Comparison of ENCODE assay signal across 8 cellular contexts in the genomic region with DNA sequence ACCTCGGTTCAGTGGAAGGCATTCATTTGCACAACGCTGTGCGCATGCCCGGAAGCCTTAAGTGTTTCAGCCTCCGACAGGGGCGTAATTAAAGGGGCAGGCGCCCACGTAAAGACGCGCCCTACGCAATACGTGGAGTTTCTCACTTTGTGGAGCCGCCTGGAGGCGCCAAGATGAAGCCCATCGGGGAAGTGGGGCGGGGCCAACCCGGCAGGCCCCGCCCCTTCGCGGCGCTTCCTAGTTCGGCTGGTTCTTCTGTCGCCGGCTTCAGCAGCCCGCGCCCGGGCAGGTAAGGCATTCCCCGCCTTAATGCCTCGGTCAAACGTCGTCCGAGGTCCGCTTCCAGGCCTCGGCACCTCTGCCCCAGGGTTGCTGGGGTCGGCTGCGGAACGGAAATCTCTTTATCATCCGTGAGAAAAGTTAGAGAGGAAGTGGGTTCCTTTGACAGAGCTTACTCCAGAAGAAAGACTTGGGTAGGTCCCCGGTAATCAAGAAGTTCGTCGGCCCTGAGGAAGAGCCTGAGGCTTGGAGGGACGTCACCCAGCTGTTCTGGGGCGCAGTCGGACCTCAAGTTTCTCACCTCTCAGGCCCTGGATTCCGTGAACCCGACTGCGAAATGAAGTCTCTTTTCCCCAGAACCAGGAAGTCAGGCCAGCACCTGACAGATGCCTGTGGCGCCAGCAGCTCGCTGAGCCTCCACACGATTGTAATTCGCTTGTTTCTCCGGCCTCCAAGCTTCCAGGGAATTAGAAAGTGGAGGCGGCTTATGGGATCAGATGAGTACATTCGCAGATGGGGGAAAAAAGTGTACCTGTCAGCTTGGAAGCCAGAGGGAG. TPM values are rescaled to one million over a fixed set of nuclear protein-coding genes. Genes with fewer than 3 reads are reported as not detected.
DNase-seq lines count a peak whose midpoint lies in the region; ATAC-seq, FAIRE-seq and TF ChIP-seq lines count a peak whose summit lies in the region.

A gene (plus strand): TSS at position 224 of the 836 bp plus-strand sequence. CDS start 9,161 bp downstream, outside the sequence.
A gene with protein sequence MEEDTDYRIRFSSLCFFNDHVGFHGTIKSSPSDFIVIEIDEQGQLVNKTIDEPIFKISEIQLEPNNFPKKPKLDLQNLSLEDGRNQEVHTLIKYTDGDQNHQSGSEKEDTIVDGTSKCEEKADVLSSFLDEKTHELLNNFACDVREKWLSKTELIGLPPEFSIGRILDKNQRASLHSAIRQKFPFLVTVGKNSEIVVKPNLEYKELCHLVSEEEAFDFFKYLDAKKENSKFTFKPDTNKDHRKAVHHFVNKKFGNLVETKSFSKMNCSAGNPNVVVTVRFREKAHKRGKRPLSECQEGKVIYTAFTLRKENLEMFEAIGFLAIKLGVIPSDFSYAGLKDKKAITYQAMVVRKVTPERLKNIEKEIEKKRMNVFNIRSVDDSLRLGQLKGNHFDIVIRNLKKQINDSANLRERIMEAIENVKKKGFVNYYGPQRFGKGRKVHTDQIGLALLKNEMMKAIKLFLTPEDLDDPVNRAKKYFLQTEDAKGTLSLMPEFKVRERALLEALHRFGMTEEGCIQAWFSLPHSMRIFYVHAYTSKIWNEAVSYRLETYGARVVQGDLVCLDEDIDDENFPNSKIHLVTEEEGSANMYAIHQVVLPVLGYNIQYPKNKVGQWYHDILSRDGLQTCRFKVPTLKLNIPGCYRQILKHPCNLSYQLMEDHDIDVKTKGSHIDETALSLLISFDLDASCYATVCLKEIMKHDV (minus strand): TSS at position 63 of the 836 bp plus-strand sequence. CDS start 3,545 bp downstream, outside the sequence.

- POLR2A ChIA-PET in BJ (lab: Charles Lee) = no interaction called here

- H3K4me3 ChIP-seq in BJ (ENCODE audit: low read depth, low read length) = peak within 1 kb of the TSS; percentile 60

- peak; percentile 70 for TF ChIP-seq CTCF in BJ (IDR thresholded peaks at IDR 0.05; ENCODE audit: insufficient read depth, low read depth, low read length)

- H3K27me3 ChIP-seq in BJ (ENCODE audit: control insufficient read depth, insufficient read depth, low read length) = no peaks in the 10 kb centered on the region

- peak; percentile 98 for ATAC-seq in HG03457 (IDR thresholded peaks at IDR 0.05; ENCODE audit: unreplicated experiment)

- H3K36me3 ChIP-seq in BJ (ENCODE audit: control insufficient read depth, insufficient read depth, low read length) = no peaks in the 10 kb centered on the region

- CTCF ChIA-PET in BJ (lab: Yijun Ruan, JAX) = interaction anchor here (0.6 to 2.5 kb wide), 9 partner anchors 9 to 331 kb away, joined by 3 to 11 read pairs (median 4); no protein-coding TSS in a partner anchor

- FAIRE-seq in GM19239 (lab: Jason Lieb, UNC) (peak; percentile 96), colon (lab: Jason Lieb, UNC) (peak; percentile 14)

- peak; percentile 84 for DNase-seq in BJ (ENCODE audit: low read depth)
- peak; percentile 69 for DNase-seq in GM19239 (ENCODE audit: insufficient read length, low spot score)
- DNase-seq in NCI-H526 (lab: John Stamatoyannopoulos, UW) = peak; percentile 95 to 98
- peak; percentile 96 for DNase-seq in activated CD4-positive, alpha-beta T cell treated with anti-CD3 and anti-CD28 coated beads for 48 hours
- DNase-seq in kidney tubule cell (ENCODE audit: low spot score) = peak; percentile 98
- peak; percentile 92 to 93 for DNase-seq in stimulated activated CD4-positive, alpha-beta T cell treated with anti-CD3 and anti-CD28 coated beads, Interleukin-1b, Interleukin-23, amount 100 ng/mL, for 4 hours (ENCODE audit: low read depth in 2 of 2)

RNA-seq across cellular contexts. Expression of the first gene that starts in this region (rescaled TPM):
- polyA plus RNA-seq in BJ (2011; rRNA removed) = 11.3 and 16.4 TPM in 2 replicates
- polyA minus RNA-seq in BJ (2011; rRNA and poly(A)+ RNA removed) = 5.1 and 7.1 TPM in 2 replicates

RNA-seq across cellular contexts. Expression of the second gene that starts in this region (rescaled TPM):
- 3.5 and 6.9 TPM in 2 replicates for polyA plus RNA-seq in BJ (2011; rRNA removed)
- 6.4 and 6.8 TPM in 2 replicates for polyA minus RNA-seq in BJ (2011; rRNA and poly(A)+ RNA removed)

Comparison
In these comparisons a context has a peak if more than half of its experiments do, and no peak if none do; other contexts are left out.
1. Peak in every context shown above with its lines: DNase-seq, ATAC-seq and H3K4me3 ChIP-seq.